Comparison of ENCODE assay signal across 31 cellular contexts in genomic region chr12:54059668-54060067, GRCh38. TPM values are rescaled to one million over a fixed set of nuclear protein-coding genes. Genes with fewer than 3 reads are reported as not detected.
"Had no signal": no experiment of that assay in that cellular context is flagged by ENCODE, and none has a peak within 500 bp of the region (broad histone marks: within the 10 kb centered on the region; RNA-seq: fewer than 3 reads in every experiment).

No MANE protein-coding gene starts in this region.

- H3K4me3 ChIP-seq: gastroesophageal sphincter, pancreas, skin epidermis, vagina had no signal

- H3K27me3 ChIP-seq: pancreas had no signal

- H3K9me3 Mint-ChIP-seq: activated naive CD4-positive, alpha-beta T cell treated with anti-CD3 and anti-CD28 coated beads for 36 hours; activated naive CD8-positive, alpha-beta T cell treated with anti-CD3 and anti-CD28 coated beads, Interleukin-2, amount 10 ng/mL, durations not matched to agents 7 days and 5 days; activated T-cell treated with anti-CD3 and anti-CD28 coated beads, Interleukin-2, amount 50 U/mL, for 4 hours; endodermal cell; memory B cell; naive thymus-derived CD8-positive, alpha-beta T cell; stimulated activated memory B cell treated with anti-CD40 and anti-IgM and Interleukin-4, amounts not matched to agents 10 μg/mL and 1 μg/mL and 100 μg/mL, for 72 hours had no signal

- H3K4me1 ChIP-seq: pancreas had no signal

- H3K4me1 Mint-ChIP-seq: endodermal cell had no signal

- ATAC-seq: activated T-cell treated with anti-CD3 and anti-CD28 coated beads, Interleukin-2, amount 50 U/mL, for 4 hours; gastroesophageal sphincter; left cardiac atrium; naive thymus-derived CD8-positive, alpha-beta T cell; pancreas; right cardiac atrium had no signal

- H3K4me3 Mint-ChIP-seq: activated naive CD4-positive, alpha-beta T cell treated with anti-CD3 and anti-CD28 coated beads for 36 hours; activated naive CD8-positive, alpha-beta T cell treated with anti-CD3 and anti-CD28 coated beads, Interleukin-2, amount 10 ng/mL, durations not matched to agents 7 days and 5 days; activated T-cell treated with anti-CD3 and anti-CD28 coated beads, Interleukin-2, amount 50 U/mL, for 4 hours; endodermal cell; memory B cell; naive thymus-derived CD8-positive, alpha-beta T cell; stimulated activated memory B cell treated with anti-CD40 and anti-IgM and Interleukin-4, amounts not matched to agents 10 μg/mL and 1 μg/mL and 100 μg/mL, for 72 hours had no signal

- H3K27ac ChIP-seq: epithelial cell of prostate, neutrophil, pancreas, vagina had no signal

- H3K27ac Mint-ChIP-seq: activated naive CD4-positive, alpha-beta T cell treated with anti-CD3 and anti-CD28 coated beads for 36 hours; activated naive CD8-positive, alpha-beta T cell treated with anti-CD3 and anti-CD28 coated beads, Interleukin-2, amount 10 ng/mL, durations not matched to agents 7 days and 5 days; endodermal cell; memory B cell; stimulated activated memory B cell treated with anti-CD40 and anti-IgM and Interleukin-4, amounts not matched to agents 10 μg/mL and 1 μg/mL and 100 μg/mL, for 72 hours had no signal

- H3K27me3 Mint-ChIP-seq: memory B cell had no signal

- H3K9me3 ChIP-seq: gastroesophageal sphincter, neutrophil, pancreas, vagina had no signal

- DNase-seq: activated CD4-positive, alpha-beta T cell treated with anti-CD3 and anti-CD28 coated beads, Interleukin-2, amount 50 U/mL, for 4 hours; activated CD8-positive, alpha-beta memory T cell treated with anti-CD3 and anti-CD28 coated beads for 24 hours; activated CD8-positive, alpha-beta memory T cell treated with anti-CD3 and anti-CD28 coated beads, Interleukin-2, amount 50 U/mL, for 4 hours; activated naive CD4-positive, alpha-beta T cell treated with anti-CD3 and anti-CD28 coated beads for 36 hours; activated naive CD8-positive, alpha-beta T cell treated with anti-CD3 and anti-CD28 coated beads, Interleukin-2, amount 10 ng/mL, durations not matched to agents 7 days and 5 days; activated T-cell treated with anti-CD3 and anti-CD28 coated beads, Interleukin-2, amount 50 U/mL, for 4 hours; amygdala; cerebellar nuclear complex; cortex of kidney; head of caudate nucleus; hypothalamus; islet precursor cell; left cardiac atrium; naive thymus-derived CD8-positive, alpha-beta T cell; pancreas; right cardiac atrium; stimulated activated CD4-positive, alpha-beta T cell treated with anti-CD3 and anti-CD28 coated beads, Interleukin-2, amount 100 ng/mL, for 24 hours; T-helper 9 cell; trophoblast cell had no signal

- H3K36me3 Mint-ChIP-seq: activated naive CD8-positive, alpha-beta T cell treated with anti-CD3 and anti-CD28 coated beads, Interleukin-2, amount 10 ng/mL, durations not matched to agents 7 days and 5 days had no signal

- H3K36me3 ChIP-seq: gastroesophageal sphincter, neutrophil, pancreas, vagina had no signal

RNA-seq across cellular contexts. Expression of gene HOXC4, which starts 6.0 kb away (rescaled TPM):
- total RNA-seq: bronchial epithelial cell, endodermal cell, pulmonary artery endothelial cell, temporal lobe had no signal

RNA-seq across cellular contexts. Expression of gene HOXC5, which starts 26.8 kb away (rescaled TPM):
- total RNA-seq: activated naive CD4-positive, alpha-beta T cell treated with anti-CD3 and anti-CD28 coated beads for 36 hours; activated naive CD8-positive, alpha-beta T cell treated with anti-CD3 and anti-CD28 coated beads, Interleukin-2, amount 10 ng/mL, durations not matched to agents 7 days and 5 days; activated T-cell treated with anti-CD3 and anti-CD28 coated beads, Interleukin-2, amount 50 U/mL, for 4 hours; bronchial epithelial cell; endodermal cell; left cardiac atrium; naive thymus-derived CD8-positive, alpha-beta T cell; pancreas; pulmonary artery endothelial cell; right cardiac atrium; T-helper 1 cell treated with Interleukin-12 subunit alpha and Interleukin-12 subunit beta and Interleukin-4 antibody, amounts not matched to agents 30 ng/mL and 1 ng/mL, for 36 hours; temporal lobe; vagina had no signal

RNA-seq across cellular contexts. Expression of gene HOXC6, which starts 31.4 kb away (rescaled TPM):
- total RNA-seq: activated naive CD4-positive, alpha-beta T cell treated with anti-CD3 and anti-CD28 coated beads for 36 hours; activated naive CD8-positive, alpha-beta T cell treated with anti-CD3 and anti-CD28 coated beads, Interleukin-2, amount 10 ng/mL, durations not matched to agents 7 days and 5 days; activated T-cell treated with anti-CD3 and anti-CD28 coated beads, Interleukin-2, amount 50 U/mL, for 4 hours; bronchial epithelial cell; endodermal cell; naive thymus-derived CD8-positive, alpha-beta T cell; pulmonary artery endothelial cell; T-helper 1 cell treated with Interleukin-12 subunit alpha and Interleukin-12 subunit beta and Interleukin-4 antibody, amounts not matched to agents 30 ng/mL and 1 ng/mL, for 36 hours; temporal lobe; vagina had no signal

RNA-seq across cellular contexts. Expression of gene HOXC8, which starts 50.9 kb away (rescaled TPM):
- total RNA-seq: activated naive CD4-positive, alpha-beta T cell treated with anti-CD3 and anti-CD28 coated beads for 36 hours; activated naive CD8-positive, alpha-beta T cell treated with anti-CD3 and anti-CD28 coated beads, Interleukin-2, amount 10 ng/mL, durations not matched to agents 7 days and 5 days; activated T-cell treated with anti-CD3 and anti-CD28 coated beads, Interleukin-2, amount 50 U/mL, for 4 hours; bronchial epithelial cell; endodermal cell; left cardiac atrium; naive thymus-derived CD8-positive, alpha-beta T cell; pancreas; pulmonary artery endothelial cell; right cardiac atrium; T-helper 1 cell treated with Interleukin-12 subunit alpha and Interleukin-12 subunit beta and Interleukin-4 antibody, amounts not matched to agents 30 ng/mL and 1 ng/mL, for 36 hours; temporal lobe; vagina had no signal

RNA-seq across cellular contexts. Expression of gene HOXC9, which starts 59.7 kb away (rescaled TPM):
- total RNA-seq: activated naive CD4-positive, alpha-beta T cell treated with anti-CD3 and anti-CD28 coated beads for 36 hours; activated naive CD8-positive, alpha-beta T cell treated with anti-CD3 and anti-CD28 coated beads, Interleukin-2, amount 10 ng/mL, durations not matched to agents 7 days and 5 days; activated T-cell treated with anti-CD3 and anti-CD28 coated beads, Interleukin-2, amount 50 U/mL, for 4 hours; bronchial epithelial cell; endodermal cell; gastroesophageal sphincter; left cardiac atrium; naive thymus-derived CD8-positive, alpha-beta T cell; pulmonary artery endothelial cell; T-helper 1 cell treated with Interleukin-12 subunit alpha and Interleukin-12 subunit beta and Interleukin-4 antibody, amounts not matched to agents 30 ng/mL and 1 ng/mL, for 36 hours; temporal lobe; vagina had no signal
